Comparison of ENCODE assay signal across 17 cellular contexts in the genomic region with DNA sequence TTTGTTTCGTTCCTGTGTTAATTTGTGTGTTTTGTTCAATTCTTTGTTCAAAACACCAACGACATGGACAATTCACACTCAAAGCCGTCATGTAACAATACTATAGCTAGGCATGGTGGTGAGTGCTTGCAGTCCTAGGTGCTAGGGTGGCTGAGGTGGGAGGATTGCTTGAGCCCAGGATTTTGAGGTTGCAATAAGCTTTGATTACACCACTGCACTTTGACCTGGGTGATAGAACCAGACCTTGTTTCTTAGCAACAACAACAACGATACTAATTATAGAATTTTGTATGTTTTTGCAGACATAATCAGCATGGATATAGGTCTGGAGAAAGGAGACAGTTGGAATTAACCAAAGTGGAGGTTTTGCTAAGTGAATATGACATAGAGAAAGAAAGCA.
DNase-seq lines count a peak whose midpoint lies in the region; ATAC-seq and TF ChIP-seq lines count a peak whose summit lies in the region.
"Had no signal": no experiment of that assay in that cellular context is flagged by ENCODE, and none has a peak within 500 bp of the region (broad histone marks: within the 10 kb centered on the region; RNA-seq: fewer than 3 reads in every experiment).

No MANE protein-coding gene starts in this region.

- DNase-seq in HT-29 (ENCODE audit: low spot score): peak; percentile 11
- DNase-seq in NCI-H69 (lab: John Stamatoyannopoulos, UW): peak; percentile 73
- no peak for DNase-seq in left lobe of liver (ENCODE audit: low spot score)
- peak; percentile 35 for DNase-seq in retina
- DNase-seq in activated T-helper 1 cell treated with anti-CD3 and anti-CD28 coated beads, Interleukin-12 subunit alpha, Interleukin-12 subunit beta, Interleukin-2, Interleukin-4 antibody, amounts not matched to agents 30 ng/mL and 10 ng/mL and 1 ng/mL, durations not matched to agents 14 hours and 24 hours and 36 hours (ENCODE audit: low spot score): no peak
- no peak for DNase-seq in ACHN
- no peak for DNase-seq in lower lobe of right lung
- DNase-seq: AML-193; CD4-positive, alpha-beta T cell; DMS153; DND-41; EL; H9; KG1 had no signal

- in situ Hi-C loops in ACHN (cut with HindIII; ENCODE audit: low pct_ligation_motif_present, low pct_unique_long_range_greater_than_20kb, low sequenced_read_pairs): no loop called here

- intact Hi-C loops in activated T-helper 1 cell treated with anti-CD3 and anti-CD28 coated beads, Interleukin-12 subunit alpha, Interleukin-12 subunit beta, Interleukin-2, Interleukin-4 antibody, amounts not matched to agents 30 ng/mL and 10 ng/mL and 1 ng/mL, durations not matched to agents 14 hours and 24 hours and 36 hours (cut with micrococcal nuclease): no loop called here
- intact Hi-C loops in lower lobe of right lung (cut with DNase I): no loop called here

- no peaks in the 10 kb centered on the region for H3K36me3 ChIP-seq in lower lobe of right lung

- H3K36me3 Mint-ChIP-seq in activated T-helper 1 cell treated with anti-CD3 and anti-CD28 coated beads, Interleukin-12 subunit alpha, Interleukin-12 subunit beta, Interleukin-2, Interleukin-4 antibody, amounts not matched to agents 30 ng/mL and 10 ng/mL and 1 ng/mL, durations not matched to agents 14 hours and 24 hours and 36 hours (ENCODE audit: low read depth): no peaks in the 10 kb centered on the region

- peaks cover 8% of the 10 kb centered on the region for H3K9me3 Mint-ChIP-seq in activated T-helper 1 cell treated with anti-CD3 and anti-CD28 coated beads, Interleukin-12 subunit alpha, Interleukin-12 subunit beta, Interleukin-2, Interleukin-4 antibody, amounts not matched to agents 30 ng/mL and 10 ng/mL and 1 ng/mL, durations not matched to agents 14 hours and 24 hours and 36 hours
- H3K9me3 Mint-ChIP-seq: H9 had no signal

- H3K27me3 ChIP-seq in lower lobe of right lung (ENCODE audit: low read depth): no peaks in the 10 kb centered on the region

- H3K9me3 ChIP-seq in lower lobe of right lung: no peaks in the 10 kb centered on the region

- H3K27ac Mint-ChIP-seq in activated T-helper 1 cell treated with anti-CD3 and anti-CD28 coated beads, Interleukin-12 subunit alpha, Interleukin-12 subunit beta, Interleukin-2, Interleukin-4 antibody, amounts not matched to agents 30 ng/mL and 10 ng/mL and 1 ng/mL, durations not matched to agents 14 hours and 24 hours and 36 hours: no peak overlapping the region
- H3K27ac Mint-ChIP-seq: CD4-positive, alpha-beta T cell; H9 had no signal

- H3K4me3 ChIP-seq in lower lobe of right lung: no peak overlapping the region
- H3K4me3 ChIP-seq: GM12878 had no signal

- H3K27me3 Mint-ChIP-seq in activated T-helper 1 cell treated with anti-CD3 and anti-CD28 coated beads, Interleukin-12 subunit alpha, Interleukin-12 subunit beta, Interleukin-2, Interleukin-4 antibody, amounts not matched to agents 30 ng/mL and 10 ng/mL and 1 ng/mL, durations not matched to agents 14 hours and 24 hours and 36 hours (ENCODE audit: insufficient read depth): no peaks in the 10 kb centered on the region
- H3K27me3 Mint-ChIP-seq: CD4-positive, alpha-beta T cell had no signal

- TF ChIP-seq CTCF in lower lobe of right lung (IDR thresholded peaks at IDR 0.05): no peak

- no peak overlapping the region for H3K4me3 Mint-ChIP-seq in activated T-helper 1 cell treated with anti-CD3 and anti-CD28 coated beads, Interleukin-12 subunit alpha, Interleukin-12 subunit beta, Interleukin-2, Interleukin-4 antibody, amounts not matched to agents 30 ng/mL and 10 ng/mL and 1 ng/mL, durations not matched to agents 14 hours and 24 hours and 36 hours
- H3K4me3 Mint-ChIP-seq: CD4-positive, alpha-beta T cell; H9 had no signal

- H3K27ac ChIP-seq in lower lobe of right lung: no peak overlapping the region
- H3K27ac ChIP-seq: C4-2B had no signal

- no peaks in the 10 kb centered on the region for H3K4me1 ChIP-seq in lower lobe of right lung

- ATAC-seq in left lobe of liver (peak; percentile 53), lower lobe of right lung (no peak), GM21529 (IDR thresholded peaks at IDR 0.05; ENCODE audit: unreplicated experiment) (no peak)
- ATAC-seq: GM12878 had no signal

- no peaks in the 10 kb centered on the region for H3K4me1 Mint-ChIP-seq in activated T-helper 1 cell treated with anti-CD3 and anti-CD28 coated beads, Interleukin-12 subunit alpha, Interleukin-12 subunit beta, Interleukin-2, Interleukin-4 antibody, amounts not matched to agents 30 ng/mL and 10 ng/mL and 1 ng/mL, durations not matched to agents 14 hours and 24 hours and 36 hours (ENCODE audit: low read depth)

Comparison
In these comparisons a context has a peak if more than half of its experiments do, and no peak if none do; other contexts are left out.
1. DNase-seq: peak in HT-29 (single experiment), NCI-H69 (single experiment) and retina (single experiment); none in left lobe of liver (single experiment), activated T-helper 1 cell treated with anti-CD3 and anti-CD28 coated beads, Interleukin-12 subunit alpha, Interleukin-12 subunit beta, Interleukin-2, Interleukin-4 antibody, amounts not matched to agents 30 ng/mL and 10 ng/mL and 1 ng/mL, durations not matched to agents 14 hours and 24 hours and 36 hours (single experiment), ACHN (single experiment) and lower lobe of right lung (single experiment).